ENCODE assay signal across 20 cellular contexts in the genomic region with DNA sequence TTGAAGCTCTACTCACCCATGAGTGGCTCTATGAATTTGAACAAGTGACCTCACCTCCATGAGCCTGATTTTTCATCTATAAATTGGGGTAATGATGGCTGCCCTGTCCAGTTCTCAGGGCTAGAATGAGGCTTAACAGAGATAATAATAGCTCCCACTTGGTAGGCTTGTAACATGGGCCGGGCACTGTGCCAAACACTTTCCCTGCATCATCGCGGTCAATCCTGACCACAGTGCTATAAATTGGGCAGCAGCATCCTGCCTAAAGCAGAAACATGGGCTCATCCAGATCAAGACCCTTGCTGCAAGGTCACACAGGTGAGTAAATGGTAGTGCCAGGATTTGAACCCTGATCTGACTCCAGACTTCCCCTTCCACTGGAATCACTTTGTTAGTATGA. TPM values are rescaled to one million over a fixed set of nuclear protein-coding genes. Genes with fewer than 3 reads are reported as not detected.
DNase-seq lines count a peak whose midpoint lies in the region; ATAC-seq and TF ChIP-seq lines count a peak whose summit lies in the region.
"Had no signal": no experiment of that assay in that cellular context is flagged by ENCODE, and none has a peak within 500 bp of the region (broad histone marks: within the 10 kb centered on the region; RNA-seq: fewer than 3 reads in every experiment).

No MANE protein-coding gene starts in this region.

- H3K9me3 ChIP-seq in SJCRH30 (replicated peaks): no peaks in the 10 kb centered on the region
- H3K9me3 ChIP-seq: esophagus squamous epithelium, suprapubic skin had no signal

- no peaks in the 10 kb centered on the region for H3K36me3 ChIP-seq in SJCRH30
- H3K36me3 ChIP-seq: esophagus squamous epithelium, heart right ventricle, suprapubic skin had no signal

- DNase-seq in A172 (ENCODE audit: low spot score): peak; percentile 14
- DNase-seq in H4 (ENCODE audit: low spot score): peak; percentile 19
- peak; percentile 51 to 72 for DNase-seq in SJCRH30
- peak; percentile 36 for DNase-seq in choroid plexus epithelial cell (ENCODE audit: low read depth)
- DNase-seq in activated CD4-positive, alpha-beta T cell treated with anti-CD3 and anti-CD28 coated beads for 4 hours: no peak
- DNase-seq in activated naive CD4-positive, alpha-beta T cell treated with Interleukin-2 at 50 U/mL for 16 hours: no peak
- DNase-seq: activated CD4-positive, alpha-beta T cell treated with anti-CD3 and anti-CD28 coated beads for 48 hours; activated naive CD8-positive, alpha-beta T cell treated with anti-CD3 and anti-CD28 coated beads, Interleukin-2, amount 50 U/mL, for 24 hours; central memory CD4-positive, alpha-beta T cell; effector CD4-positive, alpha-beta T cell; esophagus squamous epithelium; NCI-H1105 treated with DMSO at 0.1 percent for 48 hours; NCI-H524 treated with DMSO at 0.1 percent for 48 hours; stimulated activated CD4-positive, alpha-beta T cell treated with anti-CD3 and anti-CD28 coated beads, Interleukin-15, amount 100 ng/mL, for 24 hours; T1000 had no signal

- H3K4me1 ChIP-seq in SJCRH30: peaks cover 13% of the 10 kb centered on the region
- H3K4me1 ChIP-seq: suprapubic skin had no signal

- no peak for TF ChIP-seq CTCF in choroid plexus epithelial cell (conservative IDR thresholded peaks at IDR 0.05; ENCODE audit: low read depth, low read length)

- H3K27me3 ChIP-seq in SJCRH30: no peaks in the 10 kb centered on the region
- H3K27me3 ChIP-seq: esophagus squamous epithelium, heart right ventricle, suprapubic skin had no signal

- ATAC-seq in HG02623 (IDR thresholded peaks at IDR 0.05; ENCODE audit: unreplicated experiment) (no peak), GM18907 (IDR thresholded peaks at IDR 0.05; ENCODE audit: unreplicated experiment) (no peak)
- ATAC-seq: activated naive CD8-positive, alpha-beta T cell treated with anti-CD3 and anti-CD28 coated beads, Interleukin-2, amount 50 U/mL, for 24 hours had no signal

- H3K4me3 ChIP-seq in SJCRH30 (no peak overlapping the region), choroid plexus epithelial cell (ENCODE audit: low read depth, low read length) (no peak overlapping the region)
- H3K4me3 ChIP-seq: esophagus squamous epithelium, heart right ventricle, suprapubic skin had no signal

- H3K27ac ChIP-seq in SJCRH30: no peak overlapping the region
- H3K27ac ChIP-seq: esophagus squamous epithelium, heart right ventricle, HL-60, suprapubic skin had no signal

RNA-seq across cellular contexts. Expression of a gene that starts 12.8 kb away (rescaled TPM):
- 0.31 and 0.65 TPM in 2 replicates for total RNA-seq in A172 (2014; rRNA removed; shearing (Covaris generic))
- total RNA-seq in H4 (2014; rRNA removed; shearing (Covaris generic)): 0.19 and 0.74 TPM in 2 replicates
- 0.73 and 0.81 TPM in 2 replicates for total RNA-seq in SJCRH30 (2014; rRNA removed; shearing (Covaris generic))

Comparison
In these comparisons a context has a peak if more than half of its experiments do, and no peak if none do; other contexts are left out.
1. DNase-seq: peak in A172 (single experiment), H4 (single experiment), SJCRH30 (2 of 2) and choroid plexus epithelial cell (single experiment); none in activated CD4-positive, alpha-beta T cell treated with anti-CD3 and anti-CD28 coated beads for 4 hours (0 of 2) and activated naive CD4-positive, alpha-beta T cell treated with Interleukin-2 at 50 U/mL for 16 hours (single experiment).